In genomic region chr2:26112201-26112600, GRCh38 we compare ENCODE assay signal across 22 cellular contexts.
"Had no signal": no experiment of that assay in that cellular context is flagged by ENCODE, and none has a peak within 500 bp of the region (broad histone marks: within the 10 kb centered on the region; RNA-seq: fewer than 3 reads in every experiment).

No MANE protein-coding gene starts in this region.

- H3K4me1 ChIP-seq: esophagus squamous epithelium, testis had no signal

- H3K27ac Mint-ChIP-seq: dendritic cell treated with granulocyte-macrophage colony-stimulating factor and Interleukin-4, amounts not matched to agents 40 ng/mL and 50 ng/mL, for 4 days; immature natural killer cell; memory B cell; nephron; stimulated activated effector memory CD8-positive, alpha-beta T cell treated with anti-CD3 and anti-CD28 coated beads, Interleukin-12 subunit alpha, Interleukin-12 subunit beta, amount 100 ng/mL, for 72 hours; stimulated activated naive CD8-positive, alpha-beta T cell treated with anti-CD3 and anti-CD28 coated beads, Interleukin-15, Interleukin-2, amounts not matched to agents 100 ng/mL and 50 ng/mL, for 24 hours had no signal

- H3K9me3 Mint-ChIP-seq: dendritic cell treated with granulocyte-macrophage colony-stimulating factor and Interleukin-4, amounts not matched to agents 40 ng/mL and 50 ng/mL, for 4 days; immature natural killer cell; naive B cell; nephron; stimulated activated effector memory CD8-positive, alpha-beta T cell treated with anti-CD3 and anti-CD28 coated beads, Interleukin-12 subunit alpha, Interleukin-12 subunit beta, amount 100 ng/mL, for 72 hours; stimulated activated naive CD8-positive, alpha-beta T cell treated with anti-CD3 and anti-CD28 coated beads, Interleukin-15, Interleukin-2, amounts not matched to agents 100 ng/mL and 50 ng/mL, for 24 hours had no signal

- H3K9me3 ChIP-seq: esophagus squamous epithelium, left ventricle myocardium inferior, lower lobe of right lung, psoas muscle, right lobe of liver, testis, tibial nerve, upper lobe of right lung had no signal

- DNase-seq: esophagus squamous epithelium; foreskin fibroblast; immature natural killer cell; kidney; left cardiac atrium; left ventricle myocardium inferior; lower lobe of right lung; naive B cell; psoas muscle; retina; right lobe of liver; stimulated activated CD4-positive, alpha-beta T cell treated with anti-CD3 and anti-CD28 coated beads, Interleukin-4, amount 100 ng/mL, for 1 hour; stimulated activated CD8-positive, alpha-beta memory T cell treated with anti-CD3 and anti-CD28 coated beads, Interleukin-4, amount 100 ng/mL, for 48 hours; testis; upper lobe of right lung had no signal

- H3K27ac ChIP-seq: esophagus squamous epithelium, lower lobe of right lung, psoas muscle, right lobe of liver, testis, tibial nerve, upper lobe of right lung had no signal

- FAIRE-seq: colon, kidney had no signal

- H3K27me3 Mint-ChIP-seq: dendritic cell treated with granulocyte-macrophage colony-stimulating factor and Interleukin-4, amounts not matched to agents 40 ng/mL and 50 ng/mL, for 4 days; memory B cell; naive B cell; stimulated activated naive CD8-positive, alpha-beta T cell treated with anti-CD3 and anti-CD28 coated beads, Interleukin-15, Interleukin-2, amounts not matched to agents 100 ng/mL and 50 ng/mL, for 24 hours had no signal

- H3K4me3 ChIP-seq: esophagus squamous epithelium, left ventricle myocardium inferior, lower lobe of right lung, psoas muscle, right lobe of liver, testis, tibial nerve, upper lobe of right lung had no signal

- H3K27me3 ChIP-seq: esophagus squamous epithelium, right lobe of liver, testis, tibial nerve, upper lobe of right lung had no signal

- ATAC-seq: left cardiac atrium; lower lobe of right lung; psoas muscle; right lobe of liver; stimulated activated effector memory CD8-positive, alpha-beta T cell treated with anti-CD3 and anti-CD28 coated beads, Interleukin-12 subunit alpha, Interleukin-12 subunit beta, amount 100 ng/mL, for 72 hours; upper lobe of right lung had no signal

- H3K4me1 Mint-ChIP-seq: nephron had no signal

- H3K4me3 Mint-ChIP-seq: dendritic cell treated with granulocyte-macrophage colony-stimulating factor and Interleukin-4, amounts not matched to agents 40 ng/mL and 50 ng/mL, for 4 days; immature natural killer cell; memory B cell; naive B cell; nephron; stimulated activated effector memory CD8-positive, alpha-beta T cell treated with anti-CD3 and anti-CD28 coated beads, Interleukin-12 subunit alpha, Interleukin-12 subunit beta, amount 100 ng/mL, for 72 hours; stimulated activated naive CD8-positive, alpha-beta T cell treated with anti-CD3 and anti-CD28 coated beads, Interleukin-15, Interleukin-2, amounts not matched to agents 100 ng/mL and 50 ng/mL, for 24 hours had no signal
